ENCODE assay signal across 38 cellular contexts in the genomic region with DNA sequence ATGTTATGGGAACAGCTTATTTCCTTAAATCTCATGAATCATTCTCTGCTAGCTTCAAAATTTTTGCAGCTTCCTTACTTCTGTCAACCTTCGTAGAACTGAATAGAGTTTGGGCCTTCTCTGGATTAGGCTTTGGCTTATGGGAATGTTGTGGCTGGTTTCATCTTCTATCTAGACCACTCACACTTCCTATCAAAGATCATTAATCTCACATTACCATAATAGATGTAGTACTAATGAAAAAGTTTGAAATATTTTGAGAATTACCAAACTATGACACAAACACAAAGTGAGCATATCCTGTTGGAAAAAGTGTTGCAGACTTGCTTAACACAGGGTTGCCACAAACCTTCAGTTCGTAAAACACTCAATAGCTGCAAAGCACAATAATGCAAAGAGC. TPM values are rescaled to one million over a fixed set of nuclear protein-coding genes. Genes with fewer than 3 reads are reported as not detected.
"Had no signal": no experiment of that assay in that cellular context is flagged by ENCODE, and none has a peak within 500 bp of the region (broad histone marks: within the 10 kb centered on the region; RNA-seq: fewer than 3 reads in every experiment).

No MANE protein-coding gene starts in this region.

- DNase-seq: activated B cell treated with CpG ODN at 0.5 μM for 24 hours; activated CD4-positive, alpha-beta memory T cell treated with anti-CD3 and anti-CD28 coated beads for 36 hours; activated CD4-positive, alpha-beta T cell treated with anti-CD3 and anti-CD28 coated beads for 4 hours; activated CD4-positive, alpha-beta T cell treated with anti-CD3 and anti-CD28 coated beads, Interleukin-2, amount 10 ng/mL, durations not matched to agents 24 days and 14 days; activated CD4-positive, alpha-beta T cell treated with anti-CD3 and anti-CD28 coated beads, Interleukin-2, amount 50 U/mL, for 1 hour; activated CD4-positive, alpha-beta T cell treated with anti-CD3 and anti-CD28 coated beads, Interleukin-2, amount 50 U/mL, for 4 hours; activated CD4-positive, CD25-positive, alpha-beta regulatory T cell treated with anti-CD3 and anti-CD28 coated beads, Interleukin-2, amount 50 U/mL, for 72 hours; activated CD8-positive, alpha-beta memory T cell treated with anti-CD3 and anti-CD28 coated beads, Interleukin-2, amount 50 U/mL, for 4 hours; activated CD8-positive, alpha-beta T cell treated with anti-CD3 and anti-CD28 coated beads for 36 hours; activated effector memory CD4-positive, alpha-beta T cell treated with Interleukin-2 at 50 U/mL for 16 hours; activated gamma-delta T cell; activated naive CD4-positive, alpha-beta T cell treated with anti-CD3 and anti-CD28 coated beads, Interleukin-2, amount 10 ng/mL, durations not matched to agents 7 days and 5 days; activated naive CD4-positive, alpha-beta T cell treated with Interleukin-2 at 50 U/mL for 16 hours; activated naive CD8-positive, alpha-beta T cell treated with anti-CD3 and anti-CD28 coated beads, Interleukin-2, amount 10 ng/mL, durations not matched to agents 7 days and 5 days; activated naive CD8-positive, alpha-beta T cell treated with anti-CD3 and anti-CD28 coated beads, Interleukin-2, amount 50 U/mL, for 24 hours; activated T-cell treated with anti-CD3 and anti-CD28 coated beads for 4 hours; activated T-cell treated with anti-CD3 and anti-CD28 coated beads, Interleukin-2, amount 50 U/mL, for 1 hour; activated T-cell treated with anti-CD3 and anti-CD28 coated beads, Interleukin-2, amount 50 U/mL, for 48 hours; amniotic stem cell; aorta; caudate nucleus; cerebellar nuclear complex; T-helper 1 cell; T-helper 2 cell; T-helper 9 cell had no signal

- H3K4me3 Mint-ChIP-seq: activated B cell treated with CpG ODN at 0.5 μM for 24 hours; activated CD4-positive, alpha-beta memory T cell treated with anti-CD3 and anti-CD28 coated beads for 36 hours; activated CD4-positive, alpha-beta T cell treated with anti-CD3 and anti-CD28 coated beads, Interleukin-2, amount 10 ng/mL, durations not matched to agents 24 days and 14 days; activated CD8-positive, alpha-beta T cell treated with anti-CD3 and anti-CD28 coated beads for 36 hours; activated naive CD4-positive, alpha-beta T cell treated with anti-CD3 and anti-CD28 coated beads, Interleukin-2, amount 10 ng/mL, durations not matched to agents 7 days and 5 days; activated naive CD4-positive, alpha-beta T cell treated with anti-CD3 and anti-CD28 coated beads, Interleukin-2, amount 50 U/mL, for 24 hours; activated naive CD8-positive, alpha-beta T cell; activated naive CD8-positive, alpha-beta T cell treated with anti-CD3 and anti-CD28 coated beads, Interleukin-2, amount 10 ng/mL, durations not matched to agents 7 days and 5 days; activated naive CD8-positive, alpha-beta T cell treated with anti-CD3 and anti-CD28 coated beads, Interleukin-2, amount 50 U/mL, for 24 hours; brain; central memory CD8-positive, alpha-beta T cell; T-helper 1 cell treated with Interleukin-12 subunit alpha and Interleukin-12 subunit beta and Interleukin-4 antibody, amounts not matched to agents 30 μg/mL and 1 μg/mL, for 36 hours; T-helper 2 cell treated with Interferon-gamma antibody and Interleukin-4, amounts not matched to agents 5 μg/mL and 100 μg/mL, for 36 hours had no signal

- H3K36me3 Mint-ChIP-seq: activated naive CD8-positive, alpha-beta T cell had no signal

- H3K27ac Mint-ChIP-seq: activated B cell treated with CpG ODN at 0.5 μM for 24 hours; activated CD4-positive, alpha-beta memory T cell treated with anti-CD3 and anti-CD28 coated beads for 36 hours; activated CD4-positive, alpha-beta T cell treated with anti-CD3 and anti-CD28 coated beads, Interleukin-2, amount 10 ng/mL, durations not matched to agents 24 days and 14 days; activated CD8-positive, alpha-beta T cell treated with anti-CD3 and anti-CD28 coated beads for 36 hours; activated naive CD4-positive, alpha-beta T cell treated with anti-CD3 and anti-CD28 coated beads, Interleukin-2, amount 10 ng/mL, durations not matched to agents 7 days and 5 days; activated naive CD4-positive, alpha-beta T cell treated with anti-CD3 and anti-CD28 coated beads, Interleukin-2, amount 50 U/mL, for 24 hours; activated naive CD8-positive, alpha-beta T cell; activated naive CD8-positive, alpha-beta T cell treated with anti-CD3 and anti-CD28 coated beads, Interleukin-2, amount 10 ng/mL, durations not matched to agents 7 days and 5 days; activated naive CD8-positive, alpha-beta T cell treated with anti-CD3 and anti-CD28 coated beads, Interleukin-2, amount 50 U/mL, for 24 hours; activated T-helper 2 cell treated with anti-CD3 and anti-CD28 coated beads, Interferon-gamma antibody, Interleukin-2, Interleukin-4, amounts not matched to agents 10 μg/mL and 5 μg/mL and 100 μg/mL, durations not matched to agents 14 hours and 24 hours and 36 hours; brain; T-helper 1 cell treated with Interleukin-12 subunit alpha and Interleukin-12 subunit beta and Interleukin-4 antibody, amounts not matched to agents 30 μg/mL and 1 μg/mL, for 36 hours; T-helper 2 cell treated with Interferon-gamma antibody and Interleukin-4, amounts not matched to agents 5 μg/mL and 100 μg/mL, for 36 hours had no signal

- H3K4me1 Mint-ChIP-seq: activated B cell treated with CpG ODN at 0.5 μM for 24 hours; activated naive CD4-positive, alpha-beta T cell treated with anti-CD3 and anti-CD28 coated beads, Interleukin-2, amount 50 U/mL, for 24 hours; activated naive CD8-positive, alpha-beta T cell treated with anti-CD3 and anti-CD28 coated beads, Interleukin-2, amount 50 U/mL, for 24 hours; brain; central memory CD8-positive, alpha-beta T cell had no signal

- H3K4me3 ChIP-seq: cardiac muscle cell had no signal

- H3K27me3 Mint-ChIP-seq: activated B cell treated with CpG ODN at 0.5 μM for 24 hours; activated CD4-positive, alpha-beta memory T cell treated with anti-CD3 and anti-CD28 coated beads for 36 hours; activated CD4-positive, alpha-beta T cell treated with anti-CD3 and anti-CD28 coated beads, Interleukin-2, amount 10 ng/mL, durations not matched to agents 24 days and 14 days; activated CD8-positive, alpha-beta T cell treated with anti-CD3 and anti-CD28 coated beads for 36 hours; activated naive CD4-positive, alpha-beta T cell treated with anti-CD3 and anti-CD28 coated beads, Interleukin-2, amount 10 ng/mL, durations not matched to agents 7 days and 5 days; activated naive CD4-positive, alpha-beta T cell treated with anti-CD3 and anti-CD28 coated beads, Interleukin-2, amount 50 U/mL, for 24 hours; activated naive CD8-positive, alpha-beta T cell; activated naive CD8-positive, alpha-beta T cell treated with anti-CD3 and anti-CD28 coated beads, Interleukin-2, amount 10 ng/mL, durations not matched to agents 7 days and 5 days; activated naive CD8-positive, alpha-beta T cell treated with anti-CD3 and anti-CD28 coated beads, Interleukin-2, amount 50 U/mL, for 24 hours; brain; central memory CD8-positive, alpha-beta T cell had no signal

- H3K27me3 ChIP-seq: cardiac muscle cell had no signal

- ATAC-seq: activated CD8-positive, alpha-beta T cell treated with anti-CD3 and anti-CD28 coated beads for 36 hours; activated naive CD8-positive, alpha-beta T cell treated with anti-CD3 and anti-CD28 coated beads, Interleukin-2, amount 50 U/mL, for 24 hours had no signal

- FAIRE-seq: bronchial epithelial cell, TTC549 had no signal

- H3K9me3 Mint-ChIP-seq: activated CD4-positive, alpha-beta memory T cell treated with anti-CD3 and anti-CD28 coated beads for 36 hours; activated CD8-positive, alpha-beta T cell treated with anti-CD3 and anti-CD28 coated beads for 36 hours; activated naive CD4-positive, alpha-beta T cell treated with anti-CD3 and anti-CD28 coated beads, Interleukin-2, amount 10 ng/mL, durations not matched to agents 7 days and 5 days; activated naive CD8-positive, alpha-beta T cell treated with anti-CD3 and anti-CD28 coated beads, Interleukin-2, amount 10 ng/mL, durations not matched to agents 7 days and 5 days; activated naive CD8-positive, alpha-beta T cell treated with anti-CD3 and anti-CD28 coated beads, Interleukin-2, amount 50 U/mL, for 24 hours; activated T-helper 2 cell treated with anti-CD3 and anti-CD28 coated beads, Interferon-gamma antibody, Interleukin-2, Interleukin-4, amounts not matched to agents 10 μg/mL and 5 μg/mL and 100 μg/mL, durations not matched to agents 14 hours and 24 hours and 36 hours; T-helper 1 cell treated with Interleukin-12 subunit alpha and Interleukin-12 subunit beta and Interleukin-4 antibody, amounts not matched to agents 30 μg/mL and 1 μg/mL, for 36 hours; T-helper 2 cell treated with Interferon-gamma antibody and Interleukin-4, amounts not matched to agents 5 μg/mL and 100 μg/mL, for 36 hours had no signal

- H3K27ac ChIP-seq: cardiac muscle cell, VCaP had no signal

RNA-seq across cellular contexts. Expression of a gene that starts 49.1 kb away (rescaled TPM):
- total RNA-seq: activated B cell treated with CpG ODN at 0.5 μM for 24 hours; activated CD4-positive, alpha-beta memory T cell treated with anti-CD3 and anti-CD28 coated beads for 36 hours; activated CD4-positive, alpha-beta T cell treated with anti-CD3 and anti-CD28 coated beads, Interleukin-2, amount 10 ng/mL, durations not matched to agents 24 days and 14 days; activated CD8-positive, alpha-beta memory T cell treated with anti-CD3 and anti-CD28 coated beads for 36 hours; activated CD8-positive, alpha-beta T cell treated with anti-CD3 and anti-CD28 coated beads for 36 hours; activated naive CD8-positive, alpha-beta T cell treated with anti-CD3 and anti-CD28 coated beads, Interleukin-2, amount 10 ng/mL, durations not matched to agents 7 days and 5 days; activated T-helper 2 cell treated with anti-CD3 and anti-CD28 coated beads, Interferon-gamma antibody, Interleukin-2, Interleukin-4, amounts not matched to agents 10 μg/mL and 5 μg/mL and 100 μg/mL, durations not matched to agents 14 hours and 24 hours and 36 hours; aorta; bronchial epithelial cell; cardiac muscle cell had no signal
- polyA plus RNA-seq: adipose tissue, aorta, cardiac muscle cell had no signal
